8 cellular contexts compared by ENCODE assay signal in the genomic region with DNA sequence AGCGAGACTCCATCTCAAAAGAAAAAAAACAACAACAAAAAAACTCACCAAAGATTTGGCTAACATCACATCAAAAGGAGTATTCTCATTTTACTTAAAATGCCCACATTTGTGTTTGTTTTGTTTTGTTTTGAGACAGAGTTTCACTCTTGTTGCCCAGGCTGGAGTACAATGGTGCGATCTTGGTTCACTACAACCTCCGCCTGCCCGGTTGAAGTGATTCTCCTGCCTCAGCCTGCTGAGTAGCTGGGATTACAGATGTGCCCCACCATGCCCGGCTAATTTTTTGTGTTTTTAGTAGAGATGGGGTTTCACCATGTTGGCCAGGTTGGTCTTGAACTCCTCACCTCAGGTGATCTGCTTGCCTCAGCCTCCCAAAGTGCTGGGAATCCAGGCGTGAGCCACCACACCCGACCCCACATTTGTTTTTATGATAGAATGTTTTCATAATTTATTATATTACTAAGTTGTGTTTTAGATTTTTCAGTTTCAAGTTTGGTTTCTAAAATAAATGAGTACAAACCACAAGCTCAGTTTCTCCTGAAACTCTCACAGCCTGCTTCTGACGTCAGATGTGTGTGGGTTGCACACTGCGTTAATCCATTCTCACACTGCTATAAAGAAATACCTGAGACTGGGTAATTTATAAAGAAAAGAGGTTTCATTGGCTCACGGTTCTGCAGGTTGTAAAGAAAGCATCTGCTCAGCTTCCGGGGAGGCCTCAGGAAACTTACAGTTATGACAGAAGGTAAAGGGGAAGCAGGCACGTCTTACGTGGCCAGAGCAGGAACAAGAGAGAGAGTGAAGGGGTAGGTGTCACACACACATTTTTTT.
A peak's percentile ranks its signal among the peaks of the same experiment; 100 is the strongest.
DNase-seq lines count a peak whose midpoint lies in the region; ATAC-seq and TF ChIP-seq lines count a peak whose summit lies in the region.
"Not testable (repeated sequence)": the region's sequence is repeated elsewhere in the genome, so short reads cannot be mapped to it uniquely, and the experiment has no call there.

No MANE protein-coding gene starts in this region.

- TF ChIP-seq CTCF in GM12865 (IDR thresholded peaks at IDR 0.05; ENCODE audit: insufficient read depth, low read depth, low read length, missing control alignments); NB4 (IDR thresholded peaks at IDR 0.05; ENCODE audit: low read depth, low read length): not testable (repeated sequence)

- DNase-seq in GM12865 (ENCODE audit: low read depth) (peak; percentile 95), NB4 (ENCODE audit: low read depth) (peak; percentile 41)
- DNase-seq in activated CD4-positive, alpha-beta T cell treated with anti-CD3 and anti-CD28 coated beads, Interleukin-2, amount 50 U/mL, for 4 hours = peak; percentile 47 to 52
- DNase-seq in activated naive CD4-positive, alpha-beta T cell treated with anti-CD3 and anti-CD28 coated beads, Interleukin-2, amount 50 U/mL, for 16 hours = peak; percentile 84
- DNase-seq in stimulated activated CD4-positive, alpha-beta T cell treated with anti-CD3 and anti-CD28 coated beads, Interleukin-12 subunit alpha, Interleukin-12 subunit beta, amount 100 ng/mL, for 4 hours = peak; percentile 67

- H3K4me3 ChIP-seq in GM12865 (ENCODE audit: low read depth, low read length) = peak overlapping the region; percentile 3
- not testable (repeated sequence) for H3K4me3 ChIP-seq in NB4 (ENCODE audit: low read depth, low read length)

- ATAC-seq in GM19468 (IDR thresholded peaks at IDR 0.05; ENCODE audit: extremely low read depth, unreplicated experiment) (peak; percentile 47), HG03039 (IDR thresholded peaks at IDR 0.05; ENCODE audit: unreplicated experiment) (peak; percentile 65)
- peak; percentile 80 for ATAC-seq in stimulated activated memory B cell treated with anti-CD40 and anti-IgM and Interleukin-4, amounts not matched to agents 10 μg/mL and 1 μg/mL and 100 μg/mL, for 72 hours

- peaks cover 37% of the 10 kb centered on the region for H3K4me1 Mint-ChIP-seq in stimulated activated memory B cell treated with anti-CD40 and anti-IgM and Interleukin-4, amounts not matched to agents 10 μg/mL and 1 μg/mL and 100 μg/mL, for 72 hours

- H3K9me3 Mint-ChIP-seq in stimulated activated memory B cell treated with anti-CD40 and anti-IgM and Interleukin-4, amounts not matched to agents 10 μg/mL and 1 μg/mL and 100 μg/mL, for 72 hours = not testable (repeated sequence)

- H3K36me3 Mint-ChIP-seq in stimulated activated memory B cell treated with anti-CD40 and anti-IgM and Interleukin-4, amounts not matched to agents 10 μg/mL and 1 μg/mL and 100 μg/mL, for 72 hours = not testable (repeated sequence)

- TF ChIP-seq POLR2A in NB4 (IDR thresholded peaks at IDR 0.05; ENCODE audit: extremely low read depth, insufficient read length) = not testable (repeated sequence)

- H3K27me3 Mint-ChIP-seq in stimulated activated memory B cell treated with anti-CD40 and anti-IgM and Interleukin-4, amounts not matched to agents 10 μg/mL and 1 μg/mL and 100 μg/mL, for 72 hours = not testable (repeated sequence)

- H3K4me3 Mint-ChIP-seq in stimulated activated memory B cell treated with anti-CD40 and anti-IgM and Interleukin-4, amounts not matched to agents 10 μg/mL and 1 μg/mL and 100 μg/mL, for 72 hours = not testable (repeated sequence)

- H3K27ac Mint-ChIP-seq in stimulated activated memory B cell treated with anti-CD40 and anti-IgM and Interleukin-4, amounts not matched to agents 10 μg/mL and 1 μg/mL and 100 μg/mL, for 72 hours = peak overlapping the region; percentile 78

Comparison
In these comparisons a context has a peak if more than half of its experiments do, and no peak if none do; other contexts are left out.
1. DNase-seq: peak in every context shown above with its lines; median percentile 95 in GM12865; 84 in activated naive CD4-positive, alpha-beta T cell treated with anti-CD3 and anti-CD28 coated beads, Interleukin-2, amount 50 U/mL, for 16 hours; 67 in stimulated activated CD4-positive, alpha-beta T cell treated with anti-CD3 and anti-CD28 coated beads, Interleukin-12 subunit alpha, Interleukin-12 subunit beta, amount 100 ng/mL, for 4 hours; 50 in activated CD4-positive, alpha-beta T cell treated with anti-CD3 and anti-CD28 coated beads, Interleukin-2, amount 50 U/mL, for 4 hours; 41 in NB4.